Comparison of ENCODE assay signal across 8 cellular contexts in the genomic region with DNA sequence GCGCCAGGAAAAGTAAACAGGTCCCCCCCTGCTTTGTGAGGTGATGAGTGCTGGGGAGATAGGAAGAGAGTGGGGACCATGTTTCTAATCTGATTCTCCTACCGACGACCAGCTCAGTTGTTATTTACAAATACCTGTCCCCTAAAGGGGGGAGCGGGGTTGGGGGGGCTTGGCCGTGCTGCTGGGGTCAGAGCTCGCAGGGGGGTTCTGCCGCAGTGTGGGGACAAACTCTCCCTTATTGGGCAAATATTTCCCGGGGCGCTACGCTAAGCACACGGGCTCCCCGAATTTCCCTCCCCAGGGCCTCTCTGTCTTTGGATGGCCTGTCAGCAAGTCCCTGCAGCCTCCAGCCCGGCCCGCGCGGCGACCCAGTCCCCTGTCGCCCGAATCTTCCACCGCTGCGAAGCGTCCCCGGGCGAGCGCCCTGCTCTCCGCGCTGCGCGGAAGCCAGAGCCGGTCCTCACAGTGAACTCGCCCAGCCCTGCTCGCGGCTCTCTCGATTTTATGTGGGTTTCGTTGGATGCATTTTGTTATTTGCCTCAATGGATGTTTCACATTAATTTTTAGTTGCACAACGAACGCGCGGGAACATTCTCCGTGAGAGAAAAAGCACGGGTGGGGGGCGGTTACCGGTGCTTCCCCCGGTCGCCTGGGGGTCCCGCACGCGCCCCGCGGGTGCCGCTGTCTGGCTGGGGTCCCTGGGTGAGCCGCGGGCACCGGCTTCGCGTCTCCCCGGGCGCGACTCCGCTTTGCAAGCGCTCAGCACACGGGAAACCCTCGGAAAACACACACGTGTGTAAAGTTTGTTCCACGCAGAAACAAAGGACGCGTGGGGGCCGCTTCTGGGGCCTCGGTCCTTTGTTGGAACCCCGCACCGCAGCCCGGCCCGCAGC. TPM values are rescaled to one million over a fixed set of nuclear protein-coding genes. Genes with fewer than 3 reads are reported as not detected.
DNase-seq lines count a peak whose midpoint lies in the region; ATAC-seq, FAIRE-seq and TF ChIP-seq lines count a peak whose summit lies in the region.

No MANE protein-coding gene starts in this region.

- WGBS in GM12878 (ENCODE audit: insufficient coverage, insufficient replicate concordance, low lambda C conversion rate, missing lambda C conversion rate): 7% methylated on average over 71 of the region's 73 CpGs

- no peak for TF ChIP-seq RAD21 in GM12878 (IDR thresholded peaks at IDR 0.05; ENCODE audit: insufficient read depth, low read depth, low read length)

- in situ Hi-C loops in GM12878 (cut with MboI): loop anchor here (10.0 to 25.0 kb wide), 4 partner anchors 187 to 1262 kb away; a partner anchor contains a TSS

- CTCF ChIA-PET in GM12878 (lab: Yijun Ruan, JAX): interaction anchor here (0.7 to 1.3 kb wide), 2 partner anchors 404 to 569 kb away, joined by 3 to 4 read pairs; no protein-coding TSS in a partner anchor

- peak overlapping the region; percentile 100 for H3K9ac ChIP-seq in OCI-LY1 (ENCODE audit: low read length)
- H3K9ac ChIP-seq in GM12878 (ENCODE audit: control insufficient read depth, insufficient read depth, low read length): peak overlapping the region; percentile 95

- H3K4me1 Mint-ChIP-seq in stimulated activated naive CD8-positive, alpha-beta T cell treated with anti-CD3 and anti-CD28 coated beads, Interleukin-15, amount 100 ng/mL, for 72 hours: peaks cover 21% of the 10 kb centered on the region

- H3K36me3 ChIP-seq in OCI-LY1 (ENCODE audit: insufficient read depth, low read length) (no peaks in the 10 kb centered on the region), GM12878 (ENCODE audit: control insufficient read depth in 2 of 2, insufficient read depth in 2 of 2, low read length in 1 of 2) (no peaks in the 10 kb centered on the region)

- H2AFZ ChIP-seq in OCI-LY1 (ENCODE audit: low read length) (peak overlapping the region; percentile 26; the same call in 1 of the 2 replicates), GM12878 (ENCODE audit: control insufficient read depth, low read depth, low read length) (peak overlapping the region; percentile 79)

- H4K20me1 ChIP-seq in OCI-LY1 (ENCODE audit: insufficient read depth, low read length) (no peaks in the 10 kb centered on the region), GM12878 (ENCODE audit: control insufficient read depth, insufficient read depth) (no peaks in the 10 kb centered on the region)

- H3K9me3 Mint-ChIP-seq in stimulated activated naive CD8-positive, alpha-beta T cell treated with anti-CD3 and anti-CD28 coated beads, Interleukin-15, amount 100 ng/mL, for 72 hours: no peaks in the 10 kb centered on the region

- no peak for TF ChIP-seq EP300 in GM12878 (IDR thresholded peaks at IDR 0.05; ENCODE audit: borderline replicate concordance in 1 of 2, control insufficient read depth in 1 of 2, low read depth in 2 of 2, low read length in 2 of 2)

- peak; percentile 11 for DNase-seq in AG08395 (ENCODE audit: low spot score)
- no peak for DNase-seq in GM12878 (ENCODE audit: low read depth, low spot score)
- DNase-seq in left lobe of liver (ENCODE audit: low spot score): peak; percentile 55
- peak; percentile 42 for DNase-seq in stimulated activated naive CD8-positive, alpha-beta T cell treated with anti-CD3 and anti-CD28 coated beads, Interleukin-15, amount 100 ng/mL, for 72 hours
- no peak for DNase-seq in SIG-M5 treated with dmso at 0.1 percent for 504 hours (lab: John Stamatoyannopoulos, UW; ENCODE audit: unreplicated experiment)
- DNase-seq in NCI-H2171 (lab: John Stamatoyannopoulos, UW): no peak

- H3K27ac ChIP-seq in OCI-LY1 (ENCODE audit: low read depth, low read length, poor library complexity, severe bottlenecking): no peak overlapping the region
- peak overlapping the region; percentile 93; the same call in 1 of the 2 replicates for H3K27ac ChIP-seq in GM12878 (ENCODE audit: control insufficient read depth, insufficient read depth)

- peak overlapping the region; percentile 92 to 96 for H3K27ac Mint-ChIP-seq in stimulated activated naive CD8-positive, alpha-beta T cell treated with anti-CD3 and anti-CD28 coated beads, Interleukin-15, amount 100 ng/mL, for 72 hours

- no peak for TF ChIP-seq CTCF in OCI-LY1 (IDR thresholded peaks at IDR 0.05; ENCODE audit: low read length)
- no peak for TF ChIP-seq CTCF in GM12878 (IDR thresholded peaks at IDR 0.05 in 2 of 3, conservative IDR thresholded peaks at IDR 0.05 in 1 of 3; ENCODE audit: control insufficient read depth in 2 of 3, extremely low read depth in 1 of 3, insufficient read depth in 1 of 3, low read depth in 3 of 3, low read length in 3 of 3)

- intact Hi-C loops in GM12878 (cut with micrococcal nuclease; ENCODE audit: unreplicated experiment): loop anchor here (2.0 to 10.0 kb wide), 6 partner anchors 43 to 385 kb away; a partner anchor contains a TSS

- no TSS peak for BruUV-seq in GM12878 (replicated peaks; lab: Mats Ljungman, UMichigan)

- peak overlapping the region; percentile 99 for H3K4me2 ChIP-seq in OCI-LY1 (ENCODE audit: low read length)
- H3K4me2 ChIP-seq in GM12878 (ENCODE audit: control insufficient read depth, insufficient read depth): peak overlapping the region; percentile 93

- H3K9me2 ChIP-seq in OCI-LY1 (ENCODE audit: low read depth, low read length): no peaks in the 10 kb centered on the region

- H3K4me1 ChIP-seq in OCI-LY1 (ENCODE audit: insufficient read depth, low read length, severe bottlenecking) (peaks cover 27% of the 10 kb centered on the region), GM12878 (ENCODE audit: control insufficient read depth, insufficient read depth, low read length) (no peaks in the 10 kb centered on the region; the same call in 1 of the 2 replicates)

- SMC1A ChIA-PET in GM12878 (lab: Charles Lee; ENCODE audit: uncharacterized antibody, unreplicated experiment): interaction anchor here (2.0 kb wide), 1 partner anchor 168 kb away, joined by 7 read pairs; no protein-coding TSS in a partner anchor

- H3K4me3 ChIP-seq in OCI-LY1 (ENCODE audit: low read depth, low read length, poor library complexity, severe bottlenecking): peak overlapping the region; percentile 99
- peak overlapping the region; percentile 92 for H3K4me3 ChIP-seq in GM12878

- no peaks in the 10 kb centered on the region for H3K27me3 Mint-ChIP-seq in stimulated activated naive CD8-positive, alpha-beta T cell treated with anti-CD3 and anti-CD28 coated beads, Interleukin-15, amount 100 ng/mL, for 72 hours

- H3K79me2 ChIP-seq in OCI-LY1 (ENCODE audit: insufficient read depth, low read length): peaks cover 32% of the 10 kb centered on the region
- peaks cover 37% of the 10 kb centered on the region for H3K79me2 ChIP-seq in GM12878 (ENCODE audit: control insufficient read depth, insufficient read depth, low read length)

- H3K9me3 ChIP-seq in OCI-LY1 (ENCODE audit: low read length) (no peaks in the 10 kb centered on the region), GM12878 (replicated peaks; ENCODE audit: control insufficient read depth, insufficient read depth, low read length) (no peaks in the 10 kb centered on the region)

- ATAC-seq in GM12878: no peak
- peak; percentile 19 for ATAC-seq in left lobe of liver
- peak; percentile 0 for ATAC-seq in stimulated activated naive CD8-positive, alpha-beta T cell treated with anti-CD3 and anti-CD28 coated beads, Interleukin-15, amount 100 ng/mL, for 72 hours
- ATAC-seq in HG02852 (IDR thresholded peaks at IDR 0.05; ENCODE audit: unreplicated experiment): no peak

- H3F3A ChIP-seq in OCI-LY1 (ENCODE audit: insufficient read depth, low read length): 0 out of 2 replicates have a peak, but pooled peaks cover 6% of the 10 kb centered on the region

- H3K4me3 Mint-ChIP-seq in stimulated activated naive CD8-positive, alpha-beta T cell treated with anti-CD3 and anti-CD28 coated beads, Interleukin-15, amount 100 ng/mL, for 72 hours: peak overlapping the region; percentile 66 to 85

- no peak for TF ChIP-seq POLR2A in GM12878 (IDR thresholded peaks at IDR 0.05; ENCODE audit: low read depth, low read length)

- no peaks in the 10 kb centered on the region for H3K27me3 ChIP-seq in OCI-LY1 (ENCODE audit: insufficient read depth, low read length)
- no peaks in the 10 kb centered on the region for H3K27me3 ChIP-seq in GM12878 (replicated peaks in 1 of 2; ENCODE audit: control insufficient read depth in 2 of 2, insufficient read depth in 2 of 2, low read length in 1 of 2)

- no peak for FAIRE-seq in GM12878 (lab: Jason Lieb, UNC)

- POLR2A ChIA-PET in GM12878 (lab: Charles Lee): no interaction called here

- RAD21 ChIA-PET in GM12878 (lab: Charles Lee; ENCODE audit: unreplicated experiment): interaction anchor here (2.0 to 2.2 kb wide), 2 partner anchors 168 to 191 kb away, joined by 7 to 9 read pairs; no protein-coding TSS in a partner anchor

RNA-seq across cellular contexts. Expression of a gene that starts 1.5 kb away (rescaled TPM):
- total RNA-seq in GM12878 (2013; cell fraction: nucleolus; rRNA removed): 111 and 113 TPM in 2 replicates
- total RNA-seq in GM12878 (2014; rRNA removed) (18.7 and 22.8 TPM in 2 replicates), GM12878 (2014; rRNA removed; fragmentation: Illumina TruSeq; extraction: Trizol) (21.7 and 22.4 TPM in 2 replicates), GM12878 (2021) (44.9 and 49.4 TPM in 2 replicates), left lobe of liver (25.7 TPM)
- polyA plus RNA-seq in GM12878 (2011; ENCODE audit: low read depth): 36.0 TPM
- polyA plus RNA-seq in GM12878 (2011; rRNA removed) (66.6 and 83.2 TPM in 2 replicates), GM12878 (2014; fragmentation: Illumina TruSeq; extraction: Trizol) (54.4 and 66.8 TPM in 2 replicates), GM12878 (2014; fragmentation: Nextera tagmentation; extraction: Ambion mirVana) (10 to 100 TPM in 1 of 2 experiments, 1 to 10 TPM in 1; 6.3 to 11.1 TPM), GM12878 (2014; rRNA removed) (64.3 and 68.4 TPM in 2 replicates), GM12878 (2016; fragmentation: Nextera tagmentation; extraction: Ambion mirVana) (10 to 100 TPM; 34.9 to 36.7 TPM)
- polyA plus RNA-seq in GM12878 (2011; cell fraction: cytosol; rRNA removed): 46.1 and 49.4 TPM in 2 replicates
- polyA plus RNA-seq in GM12878 (2011; cell fraction: nucleus; rRNA removed): 110 and 121 TPM in 2 replicates
- 51.8 and 60.4 TPM in 2 replicates for polyA plus RNA-seq in GM12878 (2012)
- 24.7 and 43.2 TPM in 2 replicates for polyA minus RNA-seq in GM12878 (2011; rRNA and poly(A)+ RNA removed)
- polyA minus RNA-seq in GM12878 (2011; cell fraction: cytosol; rRNA and poly(A)+ RNA removed): 8.6 and 18.4 TPM in 2 replicates
- 21.6 and 32.1 TPM in 2 replicates for polyA minus RNA-seq in GM12878 (2011; cell fraction: nucleus; rRNA and poly(A)+ RNA removed)

RNA-seq across cellular contexts. Expression of a gene that starts 43.1 kb away (rescaled TPM):
- total RNA-seq in GM12878 (2013; cell fraction: nucleolus; rRNA removed): 28.9 and 36.2 TPM in 2 replicates
- 12.2 and 14.1 TPM in 2 replicates for total RNA-seq in GM12878 (2014; rRNA removed)
- total RNA-seq in GM12878 (2014; rRNA removed; fragmentation: Illumina TruSeq; extraction: Trizol): 8.0 and 9.0 TPM in 2 replicates
- total RNA-seq in GM12878 (2021): 19.5 and 21.3 TPM in 2 replicates
- 8.5 TPM for polyA plus RNA-seq in GM12878 (2011; ENCODE audit: low read depth)
- 1.8 and 3.1 TPM in 2 replicates for polyA plus RNA-seq in GM12878 (2011; rRNA removed)
- 2.6 and 4.7 TPM in 2 replicates for polyA plus RNA-seq in GM12878 (2011; cell fraction: cytosol; rRNA removed)
- polyA plus RNA-seq in GM12878 (2011; cell fraction: nucleus; rRNA removed): 94.4 and 121 TPM in 2 replicates
- 24.8 and 27.2 TPM in 2 replicates for polyA plus RNA-seq in GM12878 (2012)
- polyA plus RNA-seq in GM12878 (2014; fragmentation: Illumina TruSeq; extraction: Trizol): 1.6 and 6.1 TPM in 2 replicates
- under 1 TPM; 0.08 to 0.80 TPM for polyA plus RNA-seq in GM12878 (2014; fragmentation: Nextera tagmentation; extraction: Ambion mirVana)
- 20.0 and 23.1 TPM in 2 replicates for polyA plus RNA-seq in GM12878 (2014; rRNA removed)
- polyA plus RNA-seq in GM12878 (2016; fragmentation: Nextera tagmentation; extraction: Ambion mirVana): 10 to 100 TPM; 11.4 to 13.1 TPM
- polyA minus RNA-seq in GM12878 (2011; rRNA and poly(A)+ RNA removed): 0.88 and 3.5 TPM in 2 replicates
- 1.6 and 3.2 TPM in 2 replicates for polyA minus RNA-seq in GM12878 (2011; cell fraction: cytosol; rRNA and poly(A)+ RNA removed)
- polyA minus RNA-seq in GM12878 (2011; cell fraction: nucleus; rRNA and poly(A)+ RNA removed): 11.4 and 21.0 TPM in 2 replicates
- total RNA-seq in left lobe of liver: 12.8 TPM

Comparison
In these comparisons a context has a peak if more than half of its experiments do, and no peak if none do; other contexts are left out.
1. DNase-seq: peak in AG08395 (single experiment), left lobe of liver (single experiment) and stimulated activated naive CD8-positive, alpha-beta T cell treated with anti-CD3 and anti-CD28 coated beads, Interleukin-15, amount 100 ng/mL, for 72 hours (2 of 2); none in GM12878 (single experiment), SIG-M5 treated with dmso at 0.1 percent for 504 hours (single experiment) and NCI-H2171 (single experiment).
2. ATAC-seq: peak in left lobe of liver (single experiment) and stimulated activated naive CD8-positive, alpha-beta T cell treated with anti-CD3 and anti-CD28 coated beads, Interleukin-15, amount 100 ng/mL, for 72 hours (single experiment); none in GM12878 (single experiment) and HG02852 (single experiment).